Comparison of ENCODE assay signal across 19 cellular contexts in the genomic region with DNA sequence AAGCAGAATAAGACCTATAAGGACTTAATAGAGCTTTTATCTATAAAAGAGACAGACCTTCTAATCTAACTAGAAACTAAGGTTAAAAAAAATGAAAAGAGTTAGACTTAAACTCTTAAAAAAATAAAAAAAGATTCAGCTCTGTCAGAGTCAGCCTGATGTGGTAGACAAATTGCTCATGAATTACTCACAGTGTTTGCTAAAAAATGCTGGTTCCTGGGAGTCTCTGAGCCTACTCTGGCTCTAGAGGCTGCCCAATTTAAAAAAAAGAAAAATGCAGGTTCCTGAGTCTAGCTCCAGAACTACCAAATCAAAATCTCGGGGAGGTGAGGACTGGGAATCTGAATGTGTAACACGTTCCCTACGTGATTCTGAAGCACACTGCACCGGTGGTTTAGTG. TPM values are rescaled to one million over a fixed set of nuclear protein-coding genes. Genes with fewer than 3 reads are reported as not detected.
DNase-seq lines count a peak whose midpoint lies in the region; ATAC-seq, FAIRE-seq and TF ChIP-seq lines count a peak whose summit lies in the region.
"Had no signal": no experiment of that assay in that cellular context is flagged by ENCODE, and none has a peak within 500 bp of the region (broad histone marks: within the 10 kb centered on the region; RNA-seq: fewer than 3 reads in every experiment).

No MANE protein-coding gene starts in this region.

- CTCF ChIA-PET in A673 (lab: Charles Lee): no interaction called here

- H3K27me3 ChIP-seq in A673 (replicated peaks; ENCODE audit: insufficient read depth, low read depth, low read length, poor library complexity) (no peaks in the 10 kb centered on the region), right atrium auricular region (no peaks in the 10 kb centered on the region)

- no TSS peak for BruUV-seq in A673 (replicated peaks; lab: Mats Ljungman, UMichigan)

- POLR2A ChIA-PET in A673 (lab: Charles Lee; ENCODE audit: low non-redundant PET): interaction anchor here (0.6 kb wide), 1 partner anchor 135 kb away, joined by 3 read pairs; no protein-coding TSS in a partner anchor

- H3K4me1 Mint-ChIP-seq in chondrocyte (ENCODE audit: low read depth): peaks cover 25% of the 10 kb centered on the region

- no peak for ATAC-seq in HG03469 (IDR thresholded peaks at IDR 0.05; ENCODE audit: unreplicated experiment)
- ATAC-seq: Panc1 had no signal

- FAIRE-seq in RCC 7860 (lab: Jason Lieb, UNC): peak; percentile 67

- H3K36me3 ChIP-seq in A673 (ENCODE audit: insufficient read depth, low read length, poor library complexity, severe bottlenecking): no peaks in the 10 kb centered on the region
- H3K36me3 ChIP-seq in right atrium auricular region: no peaks in the 10 kb centered on the region
- H3K36me3 ChIP-seq: sigmoid colon, stomach had no signal

- no peaks in the 10 kb centered on the region for H3K9me3 Mint-ChIP-seq in chondrocyte (ENCODE audit: low read depth)

- H3K27me3 Mint-ChIP-seq in chondrocyte (ENCODE audit: low read depth): peaks cover 4% of the 10 kb centered on the region

- H3K4me1 ChIP-seq in A673 (ENCODE audit: insufficient read depth, low read length, poor library complexity, severe bottlenecking) (no peaks in the 10 kb centered on the region), right atrium auricular region (peaks cover 0 to 7% of the 10 kb centered on the region in 2 donors)
- H3K4me1 ChIP-seq: sigmoid colon had no signal

- DNase-seq in EL (peak; percentile 45), RCC 7860 (ENCODE audit: low spot score) (peak; percentile 67), chondrocyte (ENCODE audit: low spot score) (no peak), myocyte (ENCODE audit: low read depth) (peak; percentile 53), A673 (ENCODE audit: low spot score) (no peak), right atrium auricular region (ENCODE audit: low spot score) (no peak)
- DNase-seq in activated CD4-positive, alpha-beta T cell treated with anti-CD3 and anti-CD28 coated beads, Interleukin-2, amount 50 U/mL, for 48 hours: no peak
- DNase-seq: activated CD4-positive, alpha-beta T cell treated with anti-CD3 and anti-CD28 coated beads for 4 hours; Kasumi-1; NCI-H1417 treated with DMSO at 0.1 percent for 48 hours; NCI-H774; sigmoid colon; stimulated activated CD4-positive, alpha-beta T cell treated with anti-CD3 and anti-CD28 coated beads, Interleukin-2, amount 100 ng/mL, for 24 hours; stomach had no signal

- H3K27ac Mint-ChIP-seq in chondrocyte (ENCODE audit: unreplicated experiment): peak overlapping the region; percentile 74

- no peak overlapping the region for H3K4me3 ChIP-seq in A673 (ENCODE audit: low read depth, low read length, poor library complexity, severe bottlenecking)
- H3K4me3 ChIP-seq in right atrium auricular region: no peak overlapping the region
- H3K4me3 ChIP-seq: sigmoid colon, stomach had no signal

- intact Hi-C loops in A673 (cut with micrococcal nuclease; ENCODE audit: unreplicated experiment): no loop called here

- no peak overlapping the region for H3K27ac ChIP-seq in A673 (ENCODE audit: low read depth, low read length, poor library complexity, severe bottlenecking)
- H3K27ac ChIP-seq in right atrium auricular region: no peak overlapping the region
- H3K27ac ChIP-seq: sigmoid colon, stomach had no signal

- H3K9me3 ChIP-seq in A673 (ENCODE audit: low read depth, low read length, poor library complexity, severe bottlenecking) (no peaks in the 10 kb centered on the region), right atrium auricular region (no peaks in the 10 kb centered on the region)
- H3K9me3 ChIP-seq: sigmoid colon, stomach had no signal

- H3K36me3 Mint-ChIP-seq in chondrocyte (ENCODE audit: low read depth): no peaks in the 10 kb centered on the region

- H3K4me3 Mint-ChIP-seq in chondrocyte (ENCODE audit: unreplicated experiment): no peak overlapping the region

- no peak for TF ChIP-seq CTCF in chondrocyte (IDR thresholded peaks at IDR 0.05)
- no peak for TF ChIP-seq CTCF in A673 (conservative IDR thresholded peaks at IDR 0.05; ENCODE audit: low read depth, low read length)
- TF ChIP-seq CTCF in right atrium auricular region (IDR thresholded peaks at IDR 0.05): no peak

RNA-seq across cellular contexts. Expression of a gene that starts 18.1 kb away (rescaled TPM):
- not detected in 3 replicates for total RNA-seq in chondrocyte
- not detected in 2 replicates for total RNA-seq in myocyte
- polyA plus RNA-seq in myocyte (2012): 0.04 TPM
- total RNA-seq in A673 (2021): not detected in 2 replicates
- not detected for total RNA-seq in right atrium auricular region
- total RNA-seq: osteocyte, sigmoid colon, stomach had no signal
- polyA plus RNA-seq: sigmoid colon, stomach, urinary bladder had no signal

RNA-seq across cellular contexts. Expression of a gene that starts 38.2 kb away (rescaled TPM):
- 39.4 to 60.2 TPM (median 57.7 TPM) in 3 replicates for total RNA-seq in chondrocyte
- 103 and 104 TPM in 2 replicates for total RNA-seq in myocyte
- 64.1 TPM for polyA plus RNA-seq in myocyte (2012)
- 20.4 and 22.9 TPM in 2 replicates for total RNA-seq in A673 (2021)
- 100 to 1,000 TPM; 151 to 175 TPM for total RNA-seq in right atrium auricular region

RNA-seq across cellular contexts. Expression of a gene that starts 39.7 kb away (rescaled TPM):
- total RNA-seq in chondrocyte (not detected in 3 replicates), myocyte (not detected in 2 replicates), A673 (2021) (not detected in 2 replicates), right atrium auricular region (not detected)
- polyA plus RNA-seq in myocyte (2012): not detected
- total RNA-seq: Daoy, osteocyte, sigmoid colon, stomach, urinary bladder had no signal
- polyA plus RNA-seq: sigmoid colon, stomach had no signal

Comparison
In these comparisons a context has a peak if more than half of its experiments do, and no peak if none do; other contexts are left out.
1. DNase-seq: peak in EL (single experiment), RCC 7860 (single experiment) and myocyte (single experiment); none in chondrocyte (single experiment), activated CD4-positive, alpha-beta T cell treated with anti-CD3 and anti-CD28 coated beads, Interleukin-2, amount 50 U/mL, for 48 hours (0 of 2), A673 (single experiment) and right atrium auricular region (single experiment).